8 cellular contexts compared by ENCODE assay signal in genomic region chr2:199955007-199955338, GRCh38. TPM values are rescaled to one million over a fixed set of nuclear protein-coding genes. Genes with fewer than 3 reads are reported as not detected.
A peak's percentile ranks its signal among the peaks of the same experiment; 100 is the strongest.
DNase-seq lines count a peak whose midpoint lies in the region; ATAC-seq, FAIRE-seq and TF ChIP-seq lines count a peak whose summit lies in the region.

No MANE protein-coding gene starts in this region.

- no peak overlapping the region for H2BK20ac ChIP-seq in H1 (ENCODE audit: low read length)

- DNase-seq in A172 (ENCODE audit: low spot score) (peak; percentile 47), H1 (ENCODE audit: low read depth in 1 of 2, low spot score in 2 of 2) (no peak), NCI-H2029 (lab: John Stamatoyannopoulos, UW) (no peak), mucosa of gallbladder (ENCODE audit: low spot score) (no peak)
- no peak for DNase-seq in naive thymus-derived CD4-positive, alpha-beta T cell

- peaks cover 3% of the 10 kb centered on the region for H3K23me2 ChIP-seq in H1 (ENCODE audit: low read depth, low read length)

- H3K23ac ChIP-seq in H1 (ENCODE audit: insufficient read length) = no peak overlapping the region

- H3K9me3 ChIP-seq in OCI-LY3 (ENCODE audit: insufficient read depth, low read length) = no peaks in the 10 kb centered on the region
- H3K9me3 ChIP-seq in H1 (ENCODE audit: insufficient read depth in 2 of 2, low read depth in 1 of 2, low read length in 1 of 2) = no peaks in the 10 kb centered on the region
- no peaks in the 10 kb centered on the region for H3K9me3 ChIP-seq in naive thymus-derived CD4-positive, alpha-beta T cell (ENCODE audit: control insufficient read depth in 2 of 3, low read length in 3 of 3)

- H3K36me3 Mint-ChIP-seq in naive thymus-derived CD4-positive, alpha-beta T cell = peaks cover 0 to 15% (median 0%) of the 10 kb centered on the region in 5 donors

- H3K27ac ChIP-seq in OCI-LY3 (ENCODE audit: low read length) (peak overlapping the region; percentile 73), H1 (ENCODE audit: low read depth, low read length) (peak overlapping the region; percentile 99)
- H3K27ac ChIP-seq in naive thymus-derived CD4-positive, alpha-beta T cell (ENCODE audit: low read depth, low read length) = peak overlapping the region; percentile 84

- POLR2A ChIA-PET in H1 (lab: Charles Lee; ENCODE audit: partially characterized antibody) = interaction anchor here (0.6 to 2.1 kb wide), 11 partner anchors 8 to 934 kb away, joined by 3 to 10 read pairs (median 3); partner anchors contain the start of genes NIF3L1 and PPIL3
- POLR2A ChIA-PET in naive thymus-derived CD4-positive, alpha-beta T cell (lab: Charles Lee) = interaction anchor here (0.8 to 1.2 kb wide), 5 partner anchors 10 to 44 kb away, joined by 3 to 5 read pairs (median 3); partner anchors contain the start of gene C2orf69

- no peak overlapping the region for H2BK120ac ChIP-seq in H1 (replicated peaks; ENCODE audit: low read depth, low read length)

- peak overlapping the region; percentile 92 for H3K56ac ChIP-seq in H1 (replicated peaks; ENCODE audit: insufficient read length, low read depth, low read length)

- no peak overlapping the region for H2BK15ac ChIP-seq in H1 (ENCODE audit: low read length)

- peak overlapping the region; percentile 96 for H4K5ac ChIP-seq in H1 (ENCODE audit: insufficient read length, low read depth, low read length)

- 0 out of 2 replicates have a peak overlapping the region, but pooled peaks have one; percentile 29 for H2BK12ac ChIP-seq in H1 (ENCODE audit: low read depth, low read length)

- no peaks in the 10 kb centered on the region for H3K27me3 Mint-ChIP-seq in naive thymus-derived CD4-positive, alpha-beta T cell

- H3K4ac ChIP-seq in H1 (replicated peaks; ENCODE audit: insufficient read length, low read depth, low read length) = peak overlapping the region; percentile 85

- TF ChIP-seq EP300 in H1 (IDR thresholded peaks at IDR 0.05; ENCODE audit: borderline replicate concordance in 1 of 2, low read depth in 2 of 2, low read length in 2 of 2) = no peak

- peaks cover 23% of the 10 kb centered on the region for H3K4me1 ChIP-seq in OCI-LY3 (ENCODE audit: low read length)
- peaks cover 0 to 7% (median 1%) of the 10 kb centered on the region in 4 experiments; a peak in 4 of 7 replicates for H3K4me1 ChIP-seq in H1 (replicated peaks in 1 of 4; ENCODE audit: control insufficient read depth in 3 of 4, insufficient read depth in 4 of 4, low read length in 3 of 4)
- peaks cover 27 to 34% of the 10 kb centered on the region in 2 donors for H3K4me1 ChIP-seq in naive thymus-derived CD4-positive, alpha-beta T cell (ENCODE audit: control insufficient read depth in 2 of 2, insufficient read depth in 2 of 2, low read length in 2 of 2)

- no peak for TF ChIP-seq RAD21 in H1 (IDR thresholded peaks at IDR 0.05 in 1 of 2, conservative IDR thresholded peaks at IDR 0.05 in 1 of 2; ENCODE audit: low read depth in 2 of 2, low read length in 2 of 2)

- peak overlapping the region; percentile 94 for H2BK5ac ChIP-seq in H1 (ENCODE audit: low read depth, low read length)

- H3K9me3 Mint-ChIP-seq in naive thymus-derived CD4-positive, alpha-beta T cell = no peaks in the 10 kb centered on the region

- intact Hi-C loops in naive thymus-derived CD4-positive, alpha-beta T cell (cut with micrococcal nuclease) = loop anchor here (1.0 to 10.0 kb wide), 10 partner anchors 44 to 1118 kb away; partner anchors contain the start of genes BZW1 (in 2 of the 2), C2orf69 (in 2 of the 2), SGO2 (in 2 of the 2) and CLK1 (in 1 of the 2)

- FAIRE-seq in H1 (lab: Jason Lieb, UNC) = no peak

- peak overlapping the region; percentile 83; the same call in 1 of the 2 replicates for H3K18ac ChIP-seq in H1 (ENCODE audit: extremely low read depth, low read length)

- H3K4me1 Mint-ChIP-seq in naive thymus-derived CD4-positive, alpha-beta T cell = peaks cover 37 to 76% (median 64%) of the 10 kb centered on the region in 7 donors

- H3K4me3 Mint-ChIP-seq in naive thymus-derived CD4-positive, alpha-beta T cell = peak overlapping the region; percentile 96 to 99 (median 98)

- TF ChIP-seq POLR2A in H1 (IDR thresholded peaks at IDR 0.05; ENCODE audit: control extremely low read depth in 1 of 2, low read depth in 2 of 2, low read length in 2 of 2) = no peak

- no peak overlapping the region for H2AK5ac ChIP-seq in H1 (ENCODE audit: low read depth, low read length)

- peaks cover 6% of the 10 kb centered on the region for H3K79me1 ChIP-seq in H1 (ENCODE audit: low read depth, low read length)

- H3K14ac ChIP-seq in H1 (ENCODE audit: insufficient read length) = no peak overlapping the region

- peak overlapping the region; percentile 92 for H3K9ac ChIP-seq in OCI-LY3 (ENCODE audit: low read length)
- peak overlapping the region; percentile 77 to 97 (median 96) for H3K9ac ChIP-seq in H1 (replicated peaks in 1 of 4; ENCODE audit: extremely low read depth in 1 of 4, low read depth in 3 of 4, low read length in 3 of 4)

- H3K27me3 ChIP-seq in OCI-LY3 (ENCODE audit: low read depth, low read length) (no peaks in the 10 kb centered on the region), H1 (replicated peaks in 1 of 4; ENCODE audit: control insufficient read depth in 3 of 4, extremely low read depth in 1 of 4, insufficient read depth in 3 of 4, low read length in 3 of 4) (no peaks in the 10 kb centered on the region)
- H3K27me3 ChIP-seq in naive thymus-derived CD4-positive, alpha-beta T cell (ENCODE audit: control insufficient read depth in 2 of 2, insufficient read depth in 2 of 2, low read length in 2 of 2) = no peaks in the 10 kb centered on the region

- H3K4me3 ChIP-seq in OCI-LY3 (ENCODE audit: low read length) (peak overlapping the region; percentile 99), H1 (ENCODE audit: extremely low read depth in 1 of 4, insufficient read depth in 2 of 4, low read depth in 3 of 4, low read length in 4 of 4) (peak overlapping the region; percentile 85 to 99 (median 92))
- peak overlapping the region; percentile 95 for H3K4me3 ChIP-seq in naive thymus-derived CD4-positive, alpha-beta T cell (ENCODE audit: low read length)

- WGBS in H1 (ENCODE audit: extremely low coverage in 1 of 2, insufficient coverage in 1 of 2, insufficient read length in 1 of 2, insufficient replicate concordance in 2 of 2, low coverage in 1 of 2, low lambda C conversion rate in 2 of 2, missing lambda C conversion rate in 1 of 2), 2 experiments = 2% methylated on average over 13 of the region's 13 CpGs; no CpG with 5 or more reads in 1 of the 2 experiments

- H2AFZ ChIP-seq in OCI-LY3 (ENCODE audit: low read depth, low read length) = peak overlapping the region; percentile 91
- H2AFZ ChIP-seq in H1 (ENCODE audit: low read length) = peak overlapping the region; percentile 83

- peak overlapping the region; percentile 100; the same call in 1 of the 2 replicates for H4K8ac ChIP-seq in H1 (ENCODE audit: extremely low read depth, insufficient read depth, low read length)

- H4K20me1 ChIP-seq in OCI-LY3 (ENCODE audit: insufficient read depth, low read length) (no peaks in the 10 kb centered on the region), H1 (replicated peaks in 1 of 2; ENCODE audit: control insufficient read depth in 1 of 2, insufficient read depth in 2 of 2, low read length in 2 of 2) (peaks cover 2 to 5% of the 10 kb centered on the region in 2 experiments)

- peak overlapping the region; percentile 90 for H4K91ac ChIP-seq in H1 (replicated peaks; ENCODE audit: insufficient read length, low read length)

- CTCF ChIA-PET in H1 (lab: Charles Lee; ENCODE audit: partially characterized antibody) = interaction anchor here (1.0 to 1.2 kb wide), 2 partner anchors 31 to 251 kb away, joined by 3 read pairs; no protein-coding TSS in a partner anchor
- CTCF ChIA-PET in naive thymus-derived CD4-positive, alpha-beta T cell (lab: Charles Lee) = no interaction called here

- H3K4me2 ChIP-seq in OCI-LY3 (ENCODE audit: low read length) = peak overlapping the region; percentile 98
- H3K4me2 ChIP-seq in H1 (ENCODE audit: insufficient read depth in 1 of 2, low read depth in 2 of 2, low read length in 2 of 2) = peak overlapping the region; percentile 75 to 77

- H3K79me2 ChIP-seq in OCI-LY3 (ENCODE audit: low read length) = peaks cover 78% of the 10 kb centered on the region
- peaks cover 17 to 80% of the 10 kb centered on the region in 2 experiments for H3K79me2 ChIP-seq in H1 (ENCODE audit: control insufficient read depth in 1 of 2, insufficient read depth in 2 of 2, low read length in 2 of 2)

- peaks cover 21% of the 10 kb centered on the region for H3K36me3 ChIP-seq in OCI-LY3 (replicated peaks; ENCODE audit: low read depth, low read length)
- peaks cover 3 to 36% (median 4%) of the 10 kb centered on the region in 4 experiments; a peak in 5 of 8 replicates for H3K36me3 ChIP-seq in H1 (ENCODE audit: control insufficient read depth in 2 of 4, insufficient read depth in 4 of 4, low read length in 3 of 4)
- peaks cover 4 to 14% (median 5%) of the 10 kb centered on the region in 3 experiments for H3K36me3 ChIP-seq in naive thymus-derived CD4-positive, alpha-beta T cell (ENCODE audit: control insufficient read depth in 2 of 3, insufficient read depth in 3 of 3, low read length in 3 of 3)

- H3K27ac Mint-ChIP-seq in naive thymus-derived CD4-positive, alpha-beta T cell = peak overlapping the region; percentile 93 to 98 (median 95)

- peak; percentile 53 for ATAC-seq in GM18502 (IDR thresholded peaks at IDR 0.05; ENCODE audit: poor library complexity, unreplicated experiment)
- peak; percentile 56 for ATAC-seq in HG02885 (IDR thresholded peaks at IDR 0.05; ENCODE audit: poor library complexity, unreplicated experiment)
- no peak for ATAC-seq in naive thymus-derived CD4-positive, alpha-beta T cell

- TF ChIP-seq CTCF in OCI-LY3 (IDR thresholded peaks at IDR 0.05; ENCODE audit: low read depth, low read length) = no peak
- no peak for TF ChIP-seq CTCF in H1 (IDR thresholded peaks at IDR 0.05; ENCODE audit: control extremely low read depth in 1 of 3, insufficient read depth in 1 of 3, low read depth in 1 of 3, low read length in 3 of 3)

RNA-seq across cellular contexts. Expression of gene TYW5, which starts 0.3 kb away (rescaled TPM):
- 7.9 and 8.8 TPM in 2 replicates for total RNA-seq in A172 (2014; rRNA removed; shearing (Covaris generic))
- total RNA-seq in H1 (2021; fragmentation: NEBNext Ultra II Directional; extraction: Animal tissue kit (Norgen Biotek cat#: 25700)) = 11.3 and 12.5 TPM in 2 replicates
- polyA plus RNA-seq in H1 (2011; rRNA removed) = 3.3 and 5.4 TPM in 2 replicates
- 8.5 TPM for polyA plus RNA-seq in H1 (2011; cell fraction: cytosol; rRNA removed)
- polyA plus RNA-seq in H1 (2011; cell fraction: nucleus; rRNA removed) = 5.8 TPM
- polyA plus RNA-seq in H1 (2012, experiment 1 of 2) = 6.9 to 12.3 TPM (median 7.8 TPM) in 4 replicates
- 0.92 TPM for polyA plus RNA-seq in H1 (2012, experiment 2 of 2)
- polyA plus RNA-seq in H1 (2013, experiment 1 of 2) = 8.7 TPM
- 7.3 TPM for polyA plus RNA-seq in H1 (2013, experiment 2 of 2)
- polyA minus RNA-seq in H1 (2011; rRNA and poly(A)+ RNA removed) = 7.2 and 8.3 TPM in 2 replicates
- 5.1 TPM for polyA minus RNA-seq in H1 (2011; cell fraction: cytosol; rRNA and poly(A)+ RNA removed)
- 19.9 TPM for polyA minus RNA-seq in H1 (2011; cell fraction: nucleus; rRNA and poly(A)+ RNA removed)
- total RNA-seq in naive thymus-derived CD4-positive, alpha-beta T cell = 10 to 100 TPM in 4 of 5 experiments, 1 to 10 TPM in 1; 6.3 to 13.3 (median 11.2) TPM
- polyA plus RNA-seq in naive thymus-derived CD4-positive, alpha-beta T cell = 1 to 10 TPM; 2.7 to 3.7 TPM
- 6.5 TPM for total RNA-seq in mucosa of gallbladder

RNA-seq across cellular contexts. Expression of gene MAIP1, which starts 0.4 kb away (rescaled TPM):
- 29.8 and 37.3 TPM in 2 replicates for total RNA-seq in A172 (2014; rRNA removed; shearing (Covaris generic))
- total RNA-seq in H1 (2021; fragmentation: NEBNext Ultra II Directional; extraction: Animal tissue kit (Norgen Biotek cat#: 25700)) = 28.5 and 32.0 TPM in 2 replicates
- 20.3 and 23.2 TPM in 2 replicates for polyA plus RNA-seq in H1 (2011; rRNA removed)
- 21.3 TPM for polyA plus RNA-seq in H1 (2011; cell fraction: cytosol; rRNA removed)
- polyA plus RNA-seq in H1 (2011; cell fraction: nucleus; rRNA removed) = 15.2 TPM
- polyA plus RNA-seq in H1 (2012, experiment 1 of 2) = 21.4 to 23.2 TPM (median 22.5 TPM) in 4 replicates
- polyA plus RNA-seq in H1 (2012, experiment 2 of 2) = 15.9 TPM
- polyA plus RNA-seq in H1 (2013, experiment 1 of 2) = 13.2 TPM
- 12.4 TPM for polyA plus RNA-seq in H1 (2013, experiment 2 of 2)
- polyA minus RNA-seq in H1 (2011; rRNA and poly(A)+ RNA removed) = 12.3 and 22.2 TPM in 2 replicates
- 28.5 TPM for polyA minus RNA-seq in H1 (2011; cell fraction: cytosol; rRNA and poly(A)+ RNA removed)
- polyA minus RNA-seq in H1 (2011; cell fraction: nucleus; rRNA and poly(A)+ RNA removed) = 38.9 TPM
- total RNA-seq in naive thymus-derived CD4-positive, alpha-beta T cell = 10 to 100 TPM; 14.5 to 27.8 (median 19.8) TPM
- polyA plus RNA-seq in naive thymus-derived CD4-positive, alpha-beta T cell = 10 to 100 TPM; 16.3 to 17.9 TPM
- 21.9 TPM for total RNA-seq in mucosa of gallbladder

RNA-seq across cellular contexts. Expression of gene C2orf69, which starts 43.9 kb away (rescaled TPM):
- 26.5 and 28.6 TPM in 2 replicates for total RNA-seq in A172 (2014; rRNA removed; shearing (Covaris generic))
- total RNA-seq in H1 (2021; fragmentation: NEBNext Ultra II Directional; extraction: Animal tissue kit (Norgen Biotek cat#: 25700)) = 32.0 and 32.3 TPM in 2 replicates
- polyA plus RNA-seq in H1 (2011; rRNA removed) = 3.9 and 5.1 TPM in 2 replicates
- 5.4 TPM for polyA plus RNA-seq in H1 (2011; cell fraction: cytosol; rRNA removed)
- polyA plus RNA-seq in H1 (2011; cell fraction: nucleus; rRNA removed) = 7.3 TPM
- polyA plus RNA-seq in H1 (2012, experiment 1 of 2) = 6.6 to 16.7 TPM (median 8.8 TPM) in 4 replicates
- 1.3 TPM for polyA plus RNA-seq in H1 (2012, experiment 2 of 2)
- polyA plus RNA-seq in H1 (2013, experiment 1 of 2) = 21.8 TPM
- polyA plus RNA-seq in H1 (2013, experiment 2 of 2) = 20.3 TPM
- 6.7 and 9.7 TPM in 2 replicates for polyA minus RNA-seq in H1 (2011; rRNA and poly(A)+ RNA removed)
- 9.2 TPM for polyA minus RNA-seq in H1 (2011; cell fraction: cytosol; rRNA and poly(A)+ RNA removed)
- 29.8 TPM for polyA minus RNA-seq in H1 (2011; cell fraction: nucleus; rRNA and poly(A)+ RNA removed)
- 10 to 100 TPM; 10.1 to 15.4 (median 12.7) TPM for total RNA-seq in naive thymus-derived CD4-positive, alpha-beta T cell
- polyA plus RNA-seq in naive thymus-derived CD4-positive, alpha-beta T cell = 10 to 100 TPM; 10.7 to 10.9 TPM
- 11.9 TPM for total RNA-seq in mucosa of gallbladder
